In the genomic region with DNA sequence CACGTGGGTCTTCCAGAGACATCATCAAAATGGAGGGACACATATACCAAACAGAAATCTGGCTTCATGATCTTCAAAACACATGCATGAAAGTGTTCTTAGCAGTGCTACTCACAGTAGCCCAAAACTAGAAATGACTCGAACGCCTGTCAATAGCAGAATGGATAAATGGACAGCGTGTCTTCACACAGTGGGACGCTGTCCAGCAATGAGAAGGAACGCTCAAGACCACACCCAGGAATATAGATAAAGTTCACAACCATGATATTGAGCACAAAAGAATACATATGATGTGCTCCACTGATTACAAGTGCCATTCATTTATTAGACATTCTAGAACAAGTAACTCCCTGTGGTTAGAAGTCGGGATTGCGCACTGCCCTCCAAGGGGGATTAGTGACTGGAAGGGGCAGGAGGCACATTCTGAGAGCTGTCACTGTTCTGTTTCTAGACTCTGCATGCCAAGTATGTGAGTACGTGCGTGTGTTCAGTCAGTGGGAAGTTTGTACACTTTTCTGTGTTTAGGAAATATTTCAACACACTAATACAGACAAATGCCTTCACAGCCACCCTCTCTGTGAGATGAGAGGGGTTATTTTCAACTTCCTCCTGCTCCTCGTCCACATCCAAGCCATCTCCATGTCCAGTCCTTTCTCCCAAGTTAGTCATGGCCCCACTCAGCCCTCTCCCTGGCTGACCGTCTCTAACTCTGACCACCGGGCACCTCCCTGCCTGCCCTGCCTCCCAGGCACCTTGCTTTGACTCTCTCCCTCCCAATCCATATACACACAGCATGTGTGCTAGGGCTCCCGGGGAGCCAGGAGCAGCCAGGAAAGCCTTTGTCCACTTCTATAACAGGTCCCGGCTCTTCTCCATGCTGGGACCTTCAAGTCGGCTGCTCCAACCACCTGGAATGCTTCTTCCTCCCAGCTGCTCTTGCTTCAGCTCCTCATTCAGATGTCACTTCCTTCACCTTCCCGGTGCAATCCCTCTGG, we compare ENCODE assay signal across 22 cellular contexts. TPM values are rescaled to one million over a fixed set of nuclear protein-coding genes. Genes with fewer than 3 reads are reported as not detected.
DNase-seq lines count a peak whose midpoint lies in the region; ATAC-seq and TF ChIP-seq lines count a peak whose summit lies in the region.
"Had no signal": no experiment of that assay in that cellular context is flagged by ENCODE, and none has a peak within 500 bp of the region (broad histone marks: within the 10 kb centered on the region; RNA-seq: fewer than 3 reads in every experiment).

No MANE protein-coding gene starts in this region.

- no peak for ATAC-seq in stimulated activated naive B cell treated with anti-CD40 and anti-IgM and Interleukin-4, amounts not matched to agents 10 μg/mL and 1 μg/mL and 100 μg/mL, for 72 hours (replicated peaks)
- ATAC-seq: GM12878, sciatic nerve had no signal

- 86 to 88% methylated on average over 17 of the region's 17 CpGs for WGBS in testis, 2 donors

- TF ChIP-seq CTCF in testis (IDR thresholded peaks at IDR 0.05) (no peak), HFFc6 (IDR thresholded peaks at IDR 0.05) (no peak)

- no peaks in the 10 kb centered on the region for H3K36me3 ChIP-seq in testis (ENCODE audit: low read depth, missing control alignments)

- H3K27ac ChIP-seq in testis, result no peak overlapping the region

- TF ChIP-seq POLR2A in testis (IDR thresholded peaks at IDR 0.05), result no peak

- no peaks in the 10 kb centered on the region for H3K27me3 Mint-ChIP-seq in activated CD4-positive, alpha-beta memory T cell treated with anti-CD3 and anti-CD28 coated beads, Interleukin-2, amount 10 ng/mL, durations not matched to agents 7 days and 5 days
- peaks cover 3% of the 10 kb centered on the region for H3K27me3 Mint-ChIP-seq in HFFc6 (ENCODE audit: insufficient read depth)
- peaks cover 0 to 3% of the 10 kb centered on the region in 2 donors for H3K27me3 Mint-ChIP-seq in stimulated activated naive B cell treated with anti-CD40 and anti-IgM and Interleukin-4, amounts not matched to agents 10 μg/mL and 1 μg/mL and 100 μg/mL, for 72 hours
- H3K27me3 Mint-ChIP-seq: activated naive CD4-positive, alpha-beta T cell treated with anti-CD3 and anti-CD28 coated beads, Interleukin-2, amount 50 U/mL, for 24 hours had no signal

- H3K27ac Mint-ChIP-seq in activated CD4-positive, alpha-beta memory T cell treated with anti-CD3 and anti-CD28 coated beads, Interleukin-2, amount 10 ng/mL, durations not matched to agents 7 days and 5 days, result no peak overlapping the region
- H3K27ac Mint-ChIP-seq in HFFc6, result no peak overlapping the region
- no peak overlapping the region for H3K27ac Mint-ChIP-seq in stimulated activated naive B cell treated with anti-CD40 and anti-IgM and Interleukin-4, amounts not matched to agents 10 μg/mL and 1 μg/mL and 100 μg/mL, for 72 hours
- H3K27ac Mint-ChIP-seq: activated naive CD4-positive, alpha-beta T cell treated with anti-CD3 and anti-CD28 coated beads, Interleukin-2, amount 50 U/mL, for 24 hours; brain; nephron progenitor cell had no signal

- no peak overlapping the region for H3K4me3 Mint-ChIP-seq in activated CD4-positive, alpha-beta memory T cell treated with anti-CD3 and anti-CD28 coated beads, Interleukin-2, amount 10 ng/mL, durations not matched to agents 7 days and 5 days
- H3K4me3 Mint-ChIP-seq in HFFc6, result no peak overlapping the region
- H3K4me3 Mint-ChIP-seq in stimulated activated naive B cell treated with anti-CD40 and anti-IgM and Interleukin-4, amounts not matched to agents 10 μg/mL and 1 μg/mL and 100 μg/mL, for 72 hours, result no peak overlapping the region
- H3K4me3 Mint-ChIP-seq: activated naive CD4-positive, alpha-beta T cell treated with anti-CD3 and anti-CD28 coated beads, Interleukin-2, amount 50 U/mL, for 24 hours; brain; nephron progenitor cell had no signal

- H3K36me3 Mint-ChIP-seq in activated CD4-positive, alpha-beta memory T cell treated with anti-CD3 and anti-CD28 coated beads, Interleukin-2, amount 10 ng/mL, durations not matched to agents 7 days and 5 days (ENCODE audit: low read depth), result no peaks in the 10 kb centered on the region
- H3K36me3 Mint-ChIP-seq in HFFc6 (ENCODE audit: low read depth), result no peaks in the 10 kb centered on the region
- H3K36me3 Mint-ChIP-seq in stimulated activated naive B cell treated with anti-CD40 and anti-IgM and Interleukin-4, amounts not matched to agents 10 μg/mL and 1 μg/mL and 100 μg/mL, for 72 hours, result no peaks in the 10 kb centered on the region
- H3K36me3 Mint-ChIP-seq: activated naive CD4-positive, alpha-beta T cell treated with anti-CD3 and anti-CD28 coated beads, Interleukin-2, amount 50 U/mL, for 24 hours; brain had no signal

- H3K9me3 ChIP-seq in testis, result no peaks in the 10 kb centered on the region

- CTCF ChIA-PET in activated CD4-positive, alpha-beta memory T cell treated with anti-CD3 and anti-CD28 coated beads, Interleukin-2, amount 10 ng/mL, durations not matched to agents 7 days and 5 days (lab: Charles Lee), result no interaction called here

- POLR2A ChIA-PET in activated CD4-positive, alpha-beta memory T cell treated with anti-CD3 and anti-CD28 coated beads, Interleukin-2, amount 10 ng/mL, durations not matched to agents 7 days and 5 days (lab: Charles Lee), result no interaction called here

- no peaks in the 10 kb centered on the region for H3K4me1 ChIP-seq in testis

- no peaks in the 10 kb centered on the region for H3K9me3 Mint-ChIP-seq in activated CD4-positive, alpha-beta memory T cell treated with anti-CD3 and anti-CD28 coated beads, Interleukin-2, amount 10 ng/mL, durations not matched to agents 7 days and 5 days
- H3K9me3 Mint-ChIP-seq in HFFc6, result no peaks in the 10 kb centered on the region
- H3K9me3 Mint-ChIP-seq in stimulated activated naive B cell treated with anti-CD40 and anti-IgM and Interleukin-4, amounts not matched to agents 10 μg/mL and 1 μg/mL and 100 μg/mL, for 72 hours, result no peaks in the 10 kb centered on the region
- H3K9me3 Mint-ChIP-seq: activated naive CD4-positive, alpha-beta T cell treated with anti-CD3 and anti-CD28 coated beads, Interleukin-2, amount 50 U/mL, for 24 hours; nephron progenitor cell had no signal

- no peaks in the 10 kb centered on the region for H3K27me3 ChIP-seq in testis

- intact Hi-C loops in testis (cut with DNase I; ENCODE audit: low total_unique reads), result no loop called here

- H3K4me3 ChIP-seq in testis, result no peak overlapping the region
- H3K4me3 ChIP-seq: GM12878 had no signal

- DNase-seq in activated effector memory CD4-positive, alpha-beta T cell treated with anti-CD3 and anti-CD28 coated beads, Interleukin-2, amount 50 U/mL, for 16 hours, result peak; percentile 36
- no peak for DNase-seq in activated effector memory CD4-positive, alpha-beta T cell treated with Interleukin-2 at 50 U/mL for 16 hours
- peak; percentile 12 for DNase-seq in activated CD4-positive, alpha-beta memory T cell treated with anti-CD3 and anti-CD28 coated beads, Interleukin-2, amount 10 ng/mL, durations not matched to agents 7 days and 5 days
- peak; percentile 43 for DNase-seq in islet precursor cell
- peak; percentile 3 for DNase-seq in testis
- DNase-seq in HFFc6, result no peak
- DNase-seq in HT-29 (ENCODE audit: low spot score), result no peak
- DNase-seq in stimulated activated naive B cell treated with anti-CD40 and anti-IgM and Interleukin-4, amounts not matched to agents 10 μg/mL and 1 μg/mL and 100 μg/mL, for 72 hours, result no peak
- DNase-seq: COR-L47; effector CD8-positive, alpha-beta T cell; NCI-H187; NCI-H510A; nephron progenitor cell; stimulated activated CD4-positive, alpha-beta T cell treated with anti-CD3 and anti-CD28 coated beads, Interleukin-4, amount 100 ng/mL, for 1 hour had no signal

- H3K4me1 Mint-ChIP-seq in activated CD4-positive, alpha-beta memory T cell treated with anti-CD3 and anti-CD28 coated beads, Interleukin-2, amount 10 ng/mL, durations not matched to agents 7 days and 5 days, result peaks cover 7% of the 10 kb centered on the region
- no peaks in the 10 kb centered on the region for H3K4me1 Mint-ChIP-seq in HFFc6 (ENCODE audit: low read depth)
- H3K4me1 Mint-ChIP-seq in stimulated activated naive B cell treated with anti-CD40 and anti-IgM and Interleukin-4, amounts not matched to agents 10 μg/mL and 1 μg/mL and 100 μg/mL, for 72 hours, result peaks cover 7 to 9% of the 10 kb centered on the region in 2 donors

RNA-seq across cellular contexts. Expression of a gene that starts 26.9 kb away (rescaled TPM):
- 1 to 10 TPM; 3.2 to 3.4 TPM for total RNA-seq in activated CD4-positive, alpha-beta memory T cell treated with anti-CD3 and anti-CD28 coated beads, Interleukin-2, amount 10 ng/mL, durations not matched to agents 7 days and 5 days
- 100 to 1,000 TPM; 227 to 256 TPM for total RNA-seq in testis
- polyA plus RNA-seq in testis (ENCODE audit: insufficient read depth, low read depth, low replicate concordance), result 75.9 TPM
- 100 to 1,000 TPM; 113 to 139 (median 126) TPM for total RNA-seq in HFFc6 (2021; fragmentation: NEBNext Ultra II Directional; extraction: Animal tissue kit (Norgen Biotek cat#: 25700))
- 8.9 and 13.8 TPM in 2 replicates for total RNA-seq in HT-29 (2014; rRNA removed; shearing (Covaris generic))

RNA-seq across cellular contexts. Expression of a gene that starts 39.4 kb away (rescaled TPM):
- 1 to 10 TPM; 2.1 to 3.2 TPM for total RNA-seq in activated CD4-positive, alpha-beta memory T cell treated with anti-CD3 and anti-CD28 coated beads, Interleukin-2, amount 10 ng/mL, durations not matched to agents 7 days and 5 days
- under 1 TPM; 0.37 to 0.39 TPM for total RNA-seq in testis
- polyA plus RNA-seq in testis (ENCODE audit: insufficient read depth, low read depth, low replicate concordance), result 0.17 TPM
- not detected for total RNA-seq in HFFc6 (2021; fragmentation: NEBNext Ultra II Directional; extraction: Animal tissue kit (Norgen Biotek cat#: 25700))
- not detected in 2 replicates for total RNA-seq in HT-29 (2014; rRNA removed; shearing (Covaris generic))
- total RNA-seq: H4, lung microvascular endothelial cell, M059J, urinary bladder had no signal

Comparison
In these comparisons a context has a peak if more than half of its experiments do, and no peak if none do; other contexts are left out.
1. DNase-seq: peak in activated effector memory CD4-positive, alpha-beta T cell treated with anti-CD3 and anti-CD28 coated beads, Interleukin-2, amount 50 U/mL, for 16 hours (single experiment), activated CD4-positive, alpha-beta memory T cell treated with anti-CD3 and anti-CD28 coated beads, Interleukin-2, amount 10 ng/mL, durations not matched to agents 7 days and 5 days (single experiment), islet precursor cell (single experiment) and testis (single experiment); none in activated effector memory CD4-positive, alpha-beta T cell treated with Interleukin-2 at 50 U/mL for 16 hours (single experiment), HFFc6 (single experiment), HT-29 (single experiment) and stimulated activated naive B cell treated with anti-CD40 and anti-IgM and Interleukin-4, amounts not matched to agents 10 μg/mL and 1 μg/mL and 100 μg/mL, for 72 hours (single experiment).